ENCODE assay signal across 19 cellular contexts in genomic region chr10:95352684-95353083, GRCh38.
DNase-seq lines count a peak whose midpoint lies in the region; ATAC-seq and TF ChIP-seq lines count a peak whose summit lies in the region.
"Had no signal": no experiment of that assay in that cellular context is flagged by ENCODE, and none has a peak within 500 bp of the region (broad histone marks: within the 10 kb centered on the region; RNA-seq: fewer than 3 reads in every experiment).

No MANE protein-coding gene starts in this region.

- no peak for TF ChIP-seq CTCF in progenitor cell of endocrine pancreas (IDR thresholded peaks at IDR 0.05; ENCODE audit: unreplicated experiment)
- TF ChIP-seq CTCF in thoracic aorta (IDR thresholded peaks at IDR 0.05), result no peak
- TF ChIP-seq CTCF in lower lobe of right lung (IDR thresholded peaks at IDR 0.05), result no peak
- no peak for TF ChIP-seq CTCF in chondrocyte (IDR thresholded peaks at IDR 0.05)

- H3K9me3 ChIP-seq in thoracic aorta, result no peaks in the 10 kb centered on the region
- no peaks in the 10 kb centered on the region for H3K9me3 ChIP-seq in lower lobe of right lung

- no peak overlapping the region for H3K4me3 ChIP-seq in thoracic aorta
- H3K4me3 ChIP-seq in lower lobe of right lung, result no peak overlapping the region

- ATAC-seq in HG02610 (IDR thresholded peaks at IDR 0.05; ENCODE audit: unreplicated experiment) (peak; percentile 64), HG03354 (IDR thresholded peaks at IDR 0.05; ENCODE audit: poor library complexity, severe bottlenecking, unreplicated experiment) (peak; percentile 48), thoracic aorta (ENCODE audit: insufficient number of reproducible peaks, low FRiP score, low read depth) (no peak), lower lobe of right lung (no peak)
- ATAC-seq: Panc1, SK-N-SH treated with all-trans-retinoic acid at 6 μM for 48 hours had no signal

- no peaks in the 10 kb centered on the region for H3K27me3 ChIP-seq in thoracic aorta (replicated peaks; ENCODE audit: insufficient read depth)
- H3K27me3 ChIP-seq in lower lobe of right lung (ENCODE audit: low read depth), result no peaks in the 10 kb centered on the region

- H3K36me3 Mint-ChIP-seq in progenitor cell of endocrine pancreas (ENCODE audit: insufficient read depth) (peaks cover 5% of the 10 kb centered on the region), chondrocyte (ENCODE audit: low read depth) (peaks cover 3% of the 10 kb centered on the region)

- DNase-seq in progenitor cell of endocrine pancreas (ENCODE audit: low spot score, unreplicated experiment) (no peak), thoracic aorta (ENCODE audit: low spot score) (no peak), lower lobe of right lung (no peak), chondrocyte (ENCODE audit: low spot score) (no peak)
- no peak for DNase-seq in stimulated activated CD4-positive, alpha-beta T cell treated with anti-CD3 and anti-CD28 coated beads, Interleukin-4, amount 100 ng/mL, for 1 hour
- DNase-seq: CD4-positive, alpha-beta T cell; COR-L47; DMS79; Karpas-422; NCI-H1694; NCI-H2081; NCI-H2171; NCI-H345; NCI-H524; NCI-H774 had no signal

- H3K36me3 ChIP-seq in thoracic aorta (peaks cover 80% of the 10 kb centered on the region), lower lobe of right lung (peaks cover 24% of the 10 kb centered on the region)

- H3K4me1 Mint-ChIP-seq in progenitor cell of endocrine pancreas (ENCODE audit: low read depth), result peaks cover 34% of the 10 kb centered on the region
- H3K4me1 Mint-ChIP-seq in chondrocyte (ENCODE audit: low read depth), result no peaks in the 10 kb centered on the region

- H3K4me3 Mint-ChIP-seq in progenitor cell of endocrine pancreas (ENCODE audit: low read depth) (no peak overlapping the region), chondrocyte (ENCODE audit: unreplicated experiment) (no peak overlapping the region)
- H3K4me3 Mint-ChIP-seq: CD4-positive, alpha-beta T cell had no signal

- peak overlapping the region; percentile 16 for H3K27ac Mint-ChIP-seq in progenitor cell of endocrine pancreas
- H3K27ac Mint-ChIP-seq in chondrocyte (ENCODE audit: unreplicated experiment), result no peak overlapping the region
- H3K27ac Mint-ChIP-seq: CD4-positive, alpha-beta T cell had no signal

- intact Hi-C loops in lower lobe of right lung (cut with DNase I), result no loop called here

- H3K27ac ChIP-seq in thoracic aorta (peak overlapping the region; percentile 41 to 51), lower lobe of right lung (no peak overlapping the region)

- H3K4me1 ChIP-seq in thoracic aorta (ENCODE audit: control insufficient read depth in 1 of 2, low read depth in 2 of 2) (peaks cover 33 to 72% of the 10 kb centered on the region in 2 donors), lower lobe of right lung (peaks cover 19% of the 10 kb centered on the region)

- no peaks in the 10 kb centered on the region for H3K9me3 Mint-ChIP-seq in progenitor cell of endocrine pancreas (ENCODE audit: low read depth)
- H3K9me3 Mint-ChIP-seq in chondrocyte (ENCODE audit: low read depth), result no peaks in the 10 kb centered on the region
- H3K9me3 Mint-ChIP-seq: CD4-positive, alpha-beta T cell had no signal

- H3K27me3 Mint-ChIP-seq in progenitor cell of endocrine pancreas, result no peaks in the 10 kb centered on the region
- no peaks in the 10 kb centered on the region for H3K27me3 Mint-ChIP-seq in chondrocyte (ENCODE audit: low read depth)
- H3K27me3 Mint-ChIP-seq: CD4-positive, alpha-beta T cell had no signal

Comparison
In these comparisons a context has a peak if more than half of its experiments do, and no peak if none do; other contexts are left out.
1. ATAC-seq: peak in HG02610 (single experiment) and HG03354 (single experiment); none in thoracic aorta (single experiment) and lower lobe of right lung (0 of 2).